9 cellular contexts compared by ENCODE assay signal in genomic region chr3:114290911-114291901, GRCh38. TPM values are rescaled to one million over a fixed set of nuclear protein-coding genes. Genes with fewer than 3 reads are reported as not detected.
DNase-seq lines count a peak whose midpoint lies in the region; ATAC-seq and TF ChIP-seq lines count a peak whose summit lies in the region.
"Had no signal": no experiment of that assay in that cellular context is flagged by ENCODE, and none has a peak within 500 bp of the region (broad histone marks: within the 10 kb centered on the region; RNA-seq: fewer than 3 reads in every experiment).

No MANE protein-coding gene starts in this region.

- TF ChIP-seq CTCF in PC-9 (conservative IDR thresholded peaks at IDR 0.05) = peak; percentile 88
- TF ChIP-seq CTCF in foreskin keratinocyte (conservative IDR thresholded peaks at IDR 0.05) = peak; percentile 63
- peak; percentile 53 for TF ChIP-seq CTCF in parathyroid adenoma (IDR thresholded peaks at IDR 0.05)
- TF ChIP-seq CTCF in type B pancreatic cell (conservative IDR thresholded peaks at IDR 0.05) = peak; percentile 78

- DNase-seq in DMS153 treated with DMSO at 0.1 percent for 48 hours (lab: John Stamatoyannopoulos, UW; ENCODE audit: unreplicated experiment) (peak; percentile 15), HPDE6-E6E7 (ENCODE audit: extremely low spot score) (peak; percentile 41), PC-9 (peak in 1 of 2 experiments; percentile 53), foreskin keratinocyte (no peak), type B pancreatic cell (ENCODE audit: extremely low spot score, unreplicated experiment) (no peak)
- DNase-seq in activated T-cell treated with anti-CD3 and anti-CD28 coated beads, Interleukin-2, amount 50 U/mL, for 4 hours = peak; percentile 95

- no peaks in the 10 kb centered on the region for H3K4me1 ChIP-seq in PC-9 (replicated peaks; ENCODE audit: insufficient read depth)
- no peaks in the 10 kb centered on the region for H3K4me1 ChIP-seq in foreskin keratinocyte
- H3K4me1 ChIP-seq in parathyroid adenoma = no peaks in the 10 kb centered on the region

- no TSS peak for BruUV-seq in PC-9 (replicated peaks; lab: Mats Ljungman, UMichigan)

- peak overlapping the region; percentile 76 for H3K4me3 Mint-ChIP-seq in activated T-cell treated with anti-CD3 and anti-CD28 coated beads, Interleukin-2, amount 50 U/mL, for 4 hours
- H3K4me3 Mint-ChIP-seq in type B pancreatic cell = no peak overlapping the region

- peaks cover 46% of the 10 kb centered on the region for H3K4me1 Mint-ChIP-seq in activated T-cell treated with anti-CD3 and anti-CD28 coated beads, Interleukin-2, amount 50 U/mL, for 4 hours (ENCODE audit: low read depth)
- no peaks in the 10 kb centered on the region for H3K4me1 Mint-ChIP-seq in type B pancreatic cell (ENCODE audit: unreplicated experiment)

- no peak overlapping the region for H3K27ac Mint-ChIP-seq in type B pancreatic cell

- POLR2A ChIA-PET in PC-9 (lab: Charles Lee; ENCODE audit: unreplicated experiment) = no interaction called here

- no peaks in the 10 kb centered on the region for H3K9me3 ChIP-seq in PC-9 (ENCODE audit: insufficient read depth, low read depth)
- H3K9me3 ChIP-seq in parathyroid adenoma (ENCODE audit: control insufficient read depth, low read length) = no peaks in the 10 kb centered on the region

- H3K36me3 ChIP-seq in PC-9 (ENCODE audit: low read depth) = no peaks in the 10 kb centered on the region
- no peaks in the 10 kb centered on the region for H3K36me3 ChIP-seq in parathyroid adenoma (ENCODE audit: control insufficient read depth, insufficient read depth, low read length)

- no peaks in the 10 kb centered on the region for H3K9me3 Mint-ChIP-seq in activated T-cell treated with anti-CD3 and anti-CD28 coated beads, Interleukin-2, amount 50 U/mL, for 4 hours
- H3K9me3 Mint-ChIP-seq in type B pancreatic cell = no peaks in the 10 kb centered on the region

- H3K4me3 ChIP-seq in PC-9 (no peak overlapping the region), parathyroid adenoma (ENCODE audit: low read depth, low read length) (no peak overlapping the region)

- H3K27ac ChIP-seq in PC-9 (no peak overlapping the region), foreskin keratinocyte (no peak overlapping the region), parathyroid adenoma (no peak overlapping the region)
- H3K27ac ChIP-seq: epithelial cell of prostate had no signal

- H3K79me2 ChIP-seq in PC-9 (ENCODE audit: low read depth) = no peaks in the 10 kb centered on the region
- no peaks in the 10 kb centered on the region for H3K79me2 ChIP-seq in parathyroid adenoma

- no peaks in the 10 kb centered on the region for H3K27me3 Mint-ChIP-seq in activated T-cell treated with anti-CD3 and anti-CD28 coated beads, Interleukin-2, amount 50 U/mL, for 4 hours (ENCODE audit: low read depth)
- H3K27me3 Mint-ChIP-seq in type B pancreatic cell = peaks cover 4% of the 10 kb centered on the region

- H3K9me2 ChIP-seq in PC-9 (ENCODE audit: insufficient read depth) = no peaks in the 10 kb centered on the region; the same call in 1 of the 2 replicates

- no peaks in the 10 kb centered on the region for H4K20me1 ChIP-seq in PC-9 (ENCODE audit: insufficient read depth)

- intact Hi-C loops in PC-9 (cut with micrococcal nuclease; ENCODE audit: unreplicated experiment) = no loop called here

- H3K4me2 ChIP-seq in PC-9 (no peak overlapping the region), parathyroid adenoma (ENCODE audit: low read length) (no peak overlapping the region)

- no peaks in the 10 kb centered on the region for H3K27me3 ChIP-seq in PC-9 (ENCODE audit: insufficient read depth, low read depth)
- no peaks in the 10 kb centered on the region for H3K27me3 ChIP-seq in foreskin keratinocyte
- H3K27me3 ChIP-seq in parathyroid adenoma (ENCODE audit: control insufficient read depth, insufficient read depth, low read length) = no peaks in the 10 kb centered on the region

- H3K9ac ChIP-seq in parathyroid adenoma = no peak overlapping the region

- H3F3A ChIP-seq in PC-9 (ENCODE audit: insufficient read depth, low read depth) = no peaks in the 10 kb centered on the region

- ATAC-seq in GM21390 (IDR thresholded peaks at IDR 0.05; ENCODE audit: unreplicated experiment) (peak; percentile 88), foreskin keratinocyte (peak; percentile 64)
- ATAC-seq in activated T-cell treated with anti-CD3 and anti-CD28 coated beads, Interleukin-2, amount 50 U/mL, for 4 hours = peak; percentile 70 to 75

- no peaks in the 10 kb centered on the region for H3K36me3 Mint-ChIP-seq in activated T-cell treated with anti-CD3 and anti-CD28 coated beads, Interleukin-2, amount 50 U/mL, for 4 hours (ENCODE audit: insufficient read depth)
- no peaks in the 10 kb centered on the region for H3K36me3 Mint-ChIP-seq in type B pancreatic cell

- CTCF ChIA-PET in PC-9 (lab: Charles Lee) = interaction anchor here (0.7 to 1.2 kb wide), 2 partner anchors 34 to 466 kb away, joined by 3 read pairs; no protein-coding TSS in a partner anchor

- H2AFZ ChIP-seq in PC-9 = no peak overlapping the region
- no peak overlapping the region for H2AFZ ChIP-seq in parathyroid adenoma

RNA-seq across cellular contexts. Expression of gene TIGIT, which starts 2.6 kb away (rescaled TPM):
- total RNA-seq in PC-9 (2021) (not detected in 2 replicates), foreskin keratinocyte (not detected in 2 replicates), type B pancreatic cell (ENCODE audit: low replicate concordance) (not detected in 2 replicates)
- total RNA-seq in activated T-cell treated with anti-CD3 and anti-CD28 coated beads, Interleukin-2, amount 50 U/mL, for 4 hours = 10 to 100 TPM; 16.7 to 22.6 (median 20.9) TPM
- not detected in 2 replicates for polyA plus RNA-seq in foreskin keratinocyte

RNA-seq across cellular contexts. Expression of gene ZNF80, which starts 53.8 kb away (rescaled TPM):
- total RNA-seq in PC-9 (2021) (not detected in 2 replicates), foreskin keratinocyte (not detected in 2 replicates), type B pancreatic cell (ENCODE audit: low replicate concordance) (not detected in 2 replicates)
- under 1 TPM in 2 of 3 donors, not detected in 1; 0.22 to 0.29 TPM for total RNA-seq in activated T-cell treated with anti-CD3 and anti-CD28 coated beads, Interleukin-2, amount 50 U/mL, for 4 hours
- not detected in 2 replicates for polyA plus RNA-seq in foreskin keratinocyte

Comparison
In these comparisons a context has a peak if more than half of its experiments do, and no peak if none do; other contexts are left out.
1. DNase-seq: peak in DMS153 treated with DMSO at 0.1 percent for 48 hours (single experiment), HPDE6-E6E7 (single experiment) and activated T-cell treated with anti-CD3 and anti-CD28 coated beads, Interleukin-2, amount 50 U/mL, for 4 hours (single experiment); none in foreskin keratinocyte (0 of 2) and type B pancreatic cell (single experiment).
2. RNA of gene TIGIT, which starts 2.6 kb away (total RNA-seq): 16.7 to 22.6 TPM in activated T-cell treated with anti-CD3 and anti-CD28 coated beads, Interleukin-2, amount 50 U/mL, for 4 hours; not detected in PC-9, not detected in foreskin keratinocyte and not detected in type B pancreatic cell; every median in the first group is over 10 times any median in the second.
3. Peak in every context shown above with its lines, with median percentiles within 50 percentile points of each other: ATAC-seq and CTCF ChIP-seq.